26 cellular contexts compared by ENCODE assay signal in genomic region chr14:65382586-65382985, GRCh38.
"Had no signal": no experiment of that assay in that cellular context is flagged by ENCODE, and none has a peak within 500 bp of the region (broad histone marks: within the 10 kb centered on the region; RNA-seq: fewer than 3 reads in every experiment).

No MANE protein-coding gene starts in this region.

- H3K27ac Mint-ChIP-seq: activated CD4-positive, alpha-beta memory T cell treated with anti-CD3 and anti-CD28 coated beads for 36 hours; activated naive CD4-positive, alpha-beta T cell treated with anti-CD3 and anti-CD28 coated beads, Interleukin-2, amount 10 ng/mL, durations not matched to agents 7 days and 5 days; activated naive CD8-positive, alpha-beta T cell treated with anti-CD3 and anti-CD28 coated beads, Interleukin-2, amount 50 U/mL, for 24 hours; activated T-cell treated with anti-CD3 and anti-CD28 coated beads, Interleukin-2, amount 50 U/mL, for 24 hours; effector memory CD8-positive, alpha-beta T cell; stimulated activated effector memory CD8-positive, alpha-beta T cell treated with anti-CD3 and anti-CD28 coated beads, Interleukin-12 subunit alpha, Interleukin-12 subunit beta, amount 100 ng/mL, for 72 hours; stimulated activated naive CD8-positive, alpha-beta T cell treated with anti-CD3 and anti-CD28 coated beads, Interleukin-15, Interleukin-2, amounts not matched to agents 100 ng/mL and 50 ng/mL, for 24 hours had no signal

- H3K27ac ChIP-seq: coronary artery, heart right ventricle, ovary, prostate gland, sigmoid colon, suprapubic skin, tibial nerve, VCaP had no signal

- H3K4me3 Mint-ChIP-seq: activated CD4-positive, alpha-beta memory T cell treated with anti-CD3 and anti-CD28 coated beads for 36 hours; activated naive CD4-positive, alpha-beta T cell treated with anti-CD3 and anti-CD28 coated beads, Interleukin-2, amount 10 ng/mL, durations not matched to agents 7 days and 5 days; activated naive CD8-positive, alpha-beta T cell treated with anti-CD3 and anti-CD28 coated beads, Interleukin-2, amount 50 U/mL, for 24 hours; activated T-cell treated with anti-CD3 and anti-CD28 coated beads, Interleukin-2, amount 50 U/mL, for 24 hours; effector memory CD8-positive, alpha-beta T cell; naive thymus-derived CD4-positive, alpha-beta T cell; stimulated activated effector memory CD8-positive, alpha-beta T cell treated with anti-CD3 and anti-CD28 coated beads, Interleukin-12 subunit alpha, Interleukin-12 subunit beta, amount 100 ng/mL, for 72 hours; stimulated activated naive CD8-positive, alpha-beta T cell treated with anti-CD3 and anti-CD28 coated beads, Interleukin-15, Interleukin-2, amounts not matched to agents 100 ng/mL and 50 ng/mL, for 24 hours; T-helper 1 cell treated with Interleukin-12 subunit alpha and Interleukin-12 subunit beta and Interleukin-4 antibody, amounts not matched to agents 30 μg/mL and 1 μg/mL, for 36 hours had no signal

- H3K27me3 ChIP-seq: heart right ventricle, ovary, sigmoid colon, suprapubic skin, tibial nerve had no signal

- H3K9me3 Mint-ChIP-seq: effector memory CD8-positive, alpha-beta T cell; stimulated activated effector memory CD8-positive, alpha-beta T cell treated with anti-CD3 and anti-CD28 coated beads, Interleukin-12 subunit alpha, Interleukin-12 subunit beta, amount 100 ng/mL, for 72 hours had no signal

- H3K4me1 Mint-ChIP-seq: activated naive CD8-positive, alpha-beta T cell treated with anti-CD3 and anti-CD28 coated beads, Interleukin-2, amount 50 U/mL, for 24 hours; stimulated activated effector memory CD8-positive, alpha-beta T cell treated with anti-CD3 and anti-CD28 coated beads, Interleukin-12 subunit alpha, Interleukin-12 subunit beta, amount 100 ng/mL, for 72 hours had no signal

- ATAC-seq: activated naive CD8-positive, alpha-beta T cell treated with anti-CD3 and anti-CD28 coated beads, Interleukin-2, amount 50 U/mL, for 24 hours; effector memory CD8-positive, alpha-beta T cell; heart right ventricle; left ventricle myocardium superior; naive thymus-derived CD4-positive, alpha-beta T cell; stimulated activated effector memory CD8-positive, alpha-beta T cell treated with anti-CD3 and anti-CD28 coated beads, Interleukin-12 subunit alpha, Interleukin-12 subunit beta, amount 100 ng/mL, for 72 hours had no signal

- DNase-seq: activated CD4-positive, alpha-beta memory T cell treated with anti-CD3 and anti-CD28 coated beads for 36 hours; activated CD4-positive, alpha-beta T cell treated with anti-CD3 and anti-CD28 coated beads for 4 hours; activated CD8-positive, alpha-beta memory T cell treated with anti-CD3 and anti-CD28 coated beads, Interleukin-2, amount 50 U/mL, for 4 hours; activated gamma-delta T cell; activated naive CD4-positive, alpha-beta T cell treated with anti-CD3 and anti-CD28 coated beads, Interleukin-2, amount 10 ng/mL, durations not matched to agents 7 days and 5 days; activated naive CD8-positive, alpha-beta T cell treated with anti-CD3 and anti-CD28 coated beads, Interleukin-2, amount 50 U/mL, for 24 hours; activated T-cell treated with anti-CD3 and anti-CD28 coated beads, Interleukin-2, amount 50 U/mL, for 24 hours; cerebellar nuclear complex; effector memory CD8-positive, alpha-beta T cell; erythroblast; heart right ventricle; left ventricle myocardium superior; naive thymus-derived CD4-positive, alpha-beta T cell; ovary; sigmoid colon; small intestine; stimulated activated CD4-positive, alpha-beta T cell treated with anti-CD3 and anti-CD28 coated beads, Interleukin-4, amount 100 ng/mL, for 24 hours; T-helper 9 cell had no signal

- H3K27me3 Mint-ChIP-seq: activated CD4-positive, alpha-beta memory T cell treated with anti-CD3 and anti-CD28 coated beads for 36 hours; activated naive CD4-positive, alpha-beta T cell treated with anti-CD3 and anti-CD28 coated beads, Interleukin-2, amount 10 ng/mL, durations not matched to agents 7 days and 5 days; activated naive CD8-positive, alpha-beta T cell treated with anti-CD3 and anti-CD28 coated beads, Interleukin-2, amount 50 U/mL, for 24 hours; activated T-cell treated with anti-CD3 and anti-CD28 coated beads, Interleukin-2, amount 50 U/mL, for 24 hours; effector memory CD8-positive, alpha-beta T cell; naive thymus-derived CD4-positive, alpha-beta T cell; stimulated activated naive CD8-positive, alpha-beta T cell treated with anti-CD3 and anti-CD28 coated beads, Interleukin-15, Interleukin-2, amounts not matched to agents 100 ng/mL and 50 ng/mL, for 24 hours had no signal

- H3K4me3 ChIP-seq: coronary artery, heart right ventricle, ovary, prostate gland, sigmoid colon, suprapubic skin, tibial nerve had no signal
